In the genomic region with DNA sequence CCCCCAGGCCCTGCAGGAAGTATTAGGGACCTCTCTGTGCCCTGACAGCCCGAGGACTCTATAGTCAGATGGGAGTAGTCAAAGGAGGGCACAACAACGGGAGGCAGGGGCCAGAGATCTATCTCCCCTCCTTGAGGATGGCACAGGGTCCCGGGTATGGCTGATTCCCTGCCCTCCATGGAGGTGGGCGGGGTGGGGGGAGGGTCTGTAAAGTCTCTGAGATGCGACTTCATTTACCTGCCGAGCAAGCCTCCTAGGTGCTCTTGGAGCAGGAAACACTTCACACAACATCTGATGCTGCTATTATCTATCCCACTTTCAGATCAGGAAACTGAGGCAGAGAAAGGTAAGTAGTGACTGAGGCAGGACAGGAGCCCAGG, we compare ENCODE assay signal across 10 cellular contexts. TPM values are rescaled to one million over a fixed set of nuclear protein-coding genes. Genes with fewer than 3 reads are reported as not detected.
DNase-seq lines count a peak whose midpoint lies in the region; ATAC-seq, FAIRE-seq and TF ChIP-seq lines count a peak whose summit lies in the region.
"Had no signal": no experiment of that assay in that cellular context is flagged by ENCODE, and none has a peak within 500 bp of the region (broad histone marks: within the 10 kb centered on the region; RNA-seq: fewer than 3 reads in every experiment).

No MANE protein-coding gene starts in this region.

- no peak overlapping the region for H3K9ac ChIP-seq in H1 (replicated peaks in 1 of 4; ENCODE audit: extremely low read depth in 1 of 4, low read depth in 3 of 4, low read length in 3 of 4)

- TF ChIP-seq EP300 in H1 (IDR thresholded peaks at IDR 0.05; ENCODE audit: borderline replicate concordance in 1 of 2, low read depth in 2 of 2, low read length in 2 of 2) = no peak
- TF ChIP-seq EP300 in transverse colon (IDR thresholded peaks at IDR 0.05; ENCODE audit: low read depth) = no peak

- H3K4me2 ChIP-seq in H1 (ENCODE audit: insufficient read depth in 1 of 2, low read depth in 2 of 2, low read length in 2 of 2) = peak overlapping the region; percentile 69 to 78

- FAIRE-seq in H1 (lab: Jason Lieb, UNC) = no peak

- no peak overlapping the region for H4K5ac ChIP-seq in H1 (ENCODE audit: insufficient read length, low read depth, low read length)

- no peak overlapping the region for H2BK5ac ChIP-seq in H1 (ENCODE audit: low read depth, low read length)

- WGBS in H1 (ENCODE audit: extremely low coverage in 1 of 2, insufficient coverage in 1 of 2, insufficient read length in 1 of 2, insufficient replicate concordance in 2 of 2, low coverage in 1 of 2, low lambda C conversion rate in 2 of 2, missing lambda C conversion rate in 1 of 2), 2 experiments = 34% methylated on average over 6 of the region's 6 CpGs; no CpG with 5 or more reads in 1 of the 2 experiments
- WGBS in transverse colon (ENCODE audit: low coverage in 1 of 2), 2 donors = 57 to 69% methylated on average over 3 to 6 of the region's 6 CpGs

- H2AFZ ChIP-seq in H1 (ENCODE audit: low read length) = no peak overlapping the region

- H3K9me3 Mint-ChIP-seq in activated naive CD4-positive, alpha-beta T cell treated with anti-CD3 and anti-CD28 coated beads, Interleukin-2, amount 50 U/mL, for 24 hours = no peaks in the 10 kb centered on the region
- no peaks in the 10 kb centered on the region for H3K9me3 Mint-ChIP-seq in naive B cell
- H3K9me3 Mint-ChIP-seq in T-helper 2 cell treated with Interferon-gamma antibody and Interleukin-4, amounts not matched to agents 5 μg/mL and 100 μg/mL, for 36 hours = no peaks in the 10 kb centered on the region

- H3K36me3 ChIP-seq in H1 (ENCODE audit: control insufficient read depth in 2 of 4, insufficient read depth in 4 of 4, low read length in 3 of 4) (no peaks in the 10 kb centered on the region), transverse colon (no peaks in the 10 kb centered on the region)

- H4K91ac ChIP-seq in H1 (replicated peaks; ENCODE audit: insufficient read length, low read length) = no peak overlapping the region

- no peaks in the 10 kb centered on the region for H4K20me1 ChIP-seq in H1 (replicated peaks in 1 of 2; ENCODE audit: control insufficient read depth in 1 of 2, insufficient read depth in 2 of 2, low read length in 2 of 2)

- H3K27ac Mint-ChIP-seq in activated naive CD4-positive, alpha-beta T cell treated with anti-CD3 and anti-CD28 coated beads, Interleukin-2, amount 50 U/mL, for 24 hours = peak overlapping the region; percentile 41
- H3K27ac Mint-ChIP-seq in naive B cell = peak overlapping the region in 1 of 6 donors; percentile 8
- H3K27ac Mint-ChIP-seq in T-helper 2 cell treated with Interferon-gamma antibody and Interleukin-4, amounts not matched to agents 5 μg/mL and 100 μg/mL, for 36 hours = no peak overlapping the region

- H3K27me3 ChIP-seq in H1 (replicated peaks in 1 of 4; ENCODE audit: control insufficient read depth in 3 of 4, extremely low read depth in 1 of 4, insufficient read depth in 3 of 4, low read length in 3 of 4) (peaks cover 6 to 28% (median 16%) of the 10 kb centered on the region in 4 experiments; a peak in 6 of 7 replicates), transverse colon (no peaks in the 10 kb centered on the region)

- H2BK120ac ChIP-seq in H1 (replicated peaks; ENCODE audit: low read depth, low read length) = no peak overlapping the region

- ATAC-seq in naive B cell (ENCODE audit: low read depth in 2 of 2) (no peak), GM19035 (IDR thresholded peaks at IDR 0.05; ENCODE audit: unreplicated experiment) (no peak)

- H2BK12ac ChIP-seq in H1 (ENCODE audit: low read depth, low read length) = 0 out of 2 replicates have a peak overlapping the region, but pooled peaks have one; percentile 3

- no peak for TF ChIP-seq RAD21 in H1 (IDR thresholded peaks at IDR 0.05 in 1 of 2, conservative IDR thresholded peaks at IDR 0.05 in 1 of 2; ENCODE audit: low read depth in 2 of 2, low read length in 2 of 2)

- peaks cover 20% of the 10 kb centered on the region for H3K23me2 ChIP-seq in H1 (ENCODE audit: low read depth, low read length)

- H3K27me3 Mint-ChIP-seq in activated naive CD4-positive, alpha-beta T cell treated with anti-CD3 and anti-CD28 coated beads, Interleukin-2, amount 50 U/mL, for 24 hours = peaks cover 29% of the 10 kb centered on the region
- peaks cover 40 to 80% (median 53%) of the 10 kb centered on the region in 3 donors for H3K27me3 Mint-ChIP-seq in naive B cell
- peaks cover 78% of the 10 kb centered on the region for H3K27me3 Mint-ChIP-seq in T-helper 2 cell treated with Interferon-gamma antibody and Interleukin-4, amounts not matched to agents 5 μg/mL and 100 μg/mL, for 36 hours (ENCODE audit: low read depth)

- no peak overlapping the region for H3K23ac ChIP-seq in H1 (ENCODE audit: insufficient read length)

- no peak overlapping the region for H3K4ac ChIP-seq in H1 (replicated peaks; ENCODE audit: insufficient read length, low read depth, low read length)

- in situ Hi-C loops in transverse colon (cut with MboI; ENCODE audit: low pct_ligation_motif_present in 1 of 4, low pct_unique_long_range_greater_than_20kb in 1 of 4, low sequenced_read_pairs in 3 of 4) = no loop called here

- H3K4me1 Mint-ChIP-seq in activated naive CD4-positive, alpha-beta T cell treated with anti-CD3 and anti-CD28 coated beads, Interleukin-2, amount 50 U/mL, for 24 hours = peaks cover 22% of the 10 kb centered on the region
- H3K4me1 Mint-ChIP-seq in naive B cell = peaks cover 16 to 21% (median 19%) of the 10 kb centered on the region in 3 donors
- peaks cover 2% of the 10 kb centered on the region for H3K4me1 Mint-ChIP-seq in T-helper 2 cell treated with Interferon-gamma antibody and Interleukin-4, amounts not matched to agents 5 μg/mL and 100 μg/mL, for 36 hours (ENCODE audit: low read depth)

- POLR2A ChIA-PET in H1 (lab: Charles Lee; ENCODE audit: partially characterized antibody) = interaction anchor here (3.4 to 12.2 kb wide), 2 partner anchors 12 to 13 kb away, joined by 23 to 198 read pairs; no protein-coding TSS in a partner anchor

- TF ChIP-seq POLR2A in H1 (IDR thresholded peaks at IDR 0.05; ENCODE audit: control extremely low read depth in 1 of 2, low read depth in 2 of 2, low read length in 2 of 2) = no peak
- no peak for TF ChIP-seq POLR2A in transverse colon (IDR thresholded peaks at IDR 0.05)

- no peaks in the 10 kb centered on the region for H3K36me3 Mint-ChIP-seq in activated naive CD4-positive, alpha-beta T cell treated with anti-CD3 and anti-CD28 coated beads, Interleukin-2, amount 50 U/mL, for 24 hours
- H3K36me3 Mint-ChIP-seq in naive B cell = no peaks in the 10 kb centered on the region
- H3K36me3 Mint-ChIP-seq in T-helper 2 cell treated with Interferon-gamma antibody and Interleukin-4, amounts not matched to agents 5 μg/mL and 100 μg/mL, for 36 hours (ENCODE audit: low read depth) = no peaks in the 10 kb centered on the region

- H2AK5ac ChIP-seq in H1 (ENCODE audit: low read depth, low read length) = no peak overlapping the region

- intact Hi-C loops in transverse colon (cut with DNase I; ENCODE audit: low total_unique reads) = no loop called here

- H3K56ac ChIP-seq in H1 (replicated peaks; ENCODE audit: insufficient read length, low read depth, low read length) = no peak overlapping the region

- H3K9me3 ChIP-seq in H1 (ENCODE audit: insufficient read depth in 2 of 2, low read depth in 1 of 2, low read length in 1 of 2) = no peaks in the 10 kb centered on the region
- H3K9me3 ChIP-seq in transverse colon = no peaks in the 10 kb centered on the region

- no peak overlapping the region for H3K14ac ChIP-seq in H1 (ENCODE audit: insufficient read length)

- H3K4me1 ChIP-seq in H1 (replicated peaks in 1 of 4; ENCODE audit: control insufficient read depth in 3 of 4, insufficient read depth in 4 of 4, low read length in 3 of 4) = peaks cover 11 to 53% (median 22%) of the 10 kb centered on the region in 4 experiments
- peaks cover 29 to 47% (median 39%) of the 10 kb centered on the region in 4 donors for H3K4me1 ChIP-seq in transverse colon

- H3K79me1 ChIP-seq in H1 (ENCODE audit: low read depth, low read length) = no peaks in the 10 kb centered on the region

- TF ChIP-seq CTCF in H1 (IDR thresholded peaks at IDR 0.05; ENCODE audit: control extremely low read depth in 1 of 3, insufficient read depth in 1 of 3, low read depth in 1 of 3, low read length in 3 of 3) (no peak), transverse colon (IDR thresholded peaks at IDR 0.05) (no peak)

- H3K79me2 ChIP-seq in H1 (ENCODE audit: control insufficient read depth in 1 of 2, insufficient read depth in 2 of 2, low read length in 2 of 2) = no peaks in the 10 kb centered on the region

- DNase-seq in activated naive CD4-positive, alpha-beta T cell treated with anti-CD3 and anti-CD28 coated beads, Interleukin-2, amount 50 U/mL, for 16 hours = no peak
- DNase-seq in H1 (ENCODE audit: low read depth in 1 of 2, low spot score in 2 of 2) (no peak), naive B cell (no peak), transverse colon (no peak), middle frontal gyrus (ENCODE audit: extremely low spot score, low spot score) (no peak)
- no peak for DNase-seq in T-helper 2 cell treated with Interferon-gamma antibody and Interleukin-4, amounts not matched to agents 5 μg/mL and 100 μg/mL, for 36 hours (ENCODE audit: low spot score)
- DNase-seq: NCI-H187 had no signal

- peak overlapping the region; percentile 20 to 71 (median 31); a peak in 4 of 8 replicates for H3K4me3 ChIP-seq in H1 (ENCODE audit: extremely low read depth in 1 of 4, insufficient read depth in 2 of 4, low read depth in 3 of 4, low read length in 4 of 4)
- peak overlapping the region in 2 of 4 donors; percentile 64 to 94 for H3K4me3 ChIP-seq in transverse colon

- peak overlapping the region; percentile 52 for H3K4me3 Mint-ChIP-seq in activated naive CD4-positive, alpha-beta T cell treated with anti-CD3 and anti-CD28 coated beads, Interleukin-2, amount 50 U/mL, for 24 hours
- H3K4me3 Mint-ChIP-seq in naive B cell = peak overlapping the region in 7 of 8 donors; percentile 35 to 70 (median 54)
- no peak overlapping the region for H3K4me3 Mint-ChIP-seq in T-helper 2 cell treated with Interferon-gamma antibody and Interleukin-4, amounts not matched to agents 5 μg/mL and 100 μg/mL, for 36 hours

- H2BK20ac ChIP-seq in H1 (ENCODE audit: low read length) = no peak overlapping the region

- CTCF ChIA-PET in H1 (lab: Charles Lee; ENCODE audit: partially characterized antibody) = interaction anchor here (39.4 kb wide), 1 partner anchor 14 kb away, joined by 1347 read pairs; no protein-coding TSS in a partner anchor

- no peak overlapping the region for H3K18ac ChIP-seq in H1 (ENCODE audit: extremely low read depth, low read length)

- no peak overlapping the region for H2BK15ac ChIP-seq in H1 (ENCODE audit: low read length)

- no peak overlapping the region for H4K8ac ChIP-seq in H1 (ENCODE audit: extremely low read depth, insufficient read depth, low read length)

- no peak overlapping the region for H3K27ac ChIP-seq in H1 (ENCODE audit: low read depth, low read length)
- H3K27ac ChIP-seq in transverse colon = peak overlapping the region; percentile 97 to 99 (median 99)

RNA-seq across cellular contexts. Expression of a gene that starts 0.8 kb away (rescaled TPM):
- total RNA-seq in H1 (2021; fragmentation: NEBNext Ultra II Directional; extraction: Animal tissue kit (Norgen Biotek cat#: 25700)) = 10.1 and 11.2 TPM in 2 replicates
- 8.3 and 15.4 TPM in 2 replicates for polyA plus RNA-seq in H1 (2011; rRNA removed)
- polyA plus RNA-seq in H1 (2011; cell fraction: cytosol; rRNA removed) = 5.3 TPM
- polyA plus RNA-seq in H1 (2011; cell fraction: nucleus; rRNA removed) = 7.8 TPM
- 5.5 to 11.6 TPM (median 10.8 TPM) in 4 replicates for polyA plus RNA-seq in H1 (2012, experiment 1 of 2)
- 8.9 TPM for polyA plus RNA-seq in H1 (2012, experiment 2 of 2)
- 11.0 TPM for polyA plus RNA-seq in H1 (2013, experiment 1 of 2)
- polyA plus RNA-seq in H1 (2013, experiment 2 of 2) = 10.5 TPM
- polyA minus RNA-seq in H1 (2011; rRNA and poly(A)+ RNA removed) = 2.1 and 2.2 TPM in 2 replicates
- 4.3 TPM for polyA minus RNA-seq in H1 (2011; cell fraction: cytosol; rRNA and poly(A)+ RNA removed)
- polyA minus RNA-seq in H1 (2011; cell fraction: nucleus; rRNA and poly(A)+ RNA removed) = 5.1 TPM
- under 1 TPM in 5 of 6 donors, not detected in 1; 0.22 to 0.82 (median 0.26) TPM for polyA plus RNA-seq in naive B cell (ENCODE audit: low read depth in 6 of 6)
- 10 to 100 TPM; 27.3 to 52.9 (median 28.9) TPM for total RNA-seq in transverse colon

RNA-seq across cellular contexts. Expression of a gene that starts 20.4 kb away (rescaled TPM):
- not detected in 2 replicates for total RNA-seq in H1 (2021; fragmentation: NEBNext Ultra II Directional; extraction: Animal tissue kit (Norgen Biotek cat#: 25700))
- polyA plus RNA-seq in H1 (2011; rRNA removed) (not detected in 2 replicates), naive B cell (ENCODE audit: low read depth in 6 of 6) (1 to 10 TPM in 1 of 6 donors, under 1 TPM in 3, not detected in 2; 0.60 to 2.6 (median 0.66) TPM)
- polyA plus RNA-seq in H1 (2011; cell fraction: cytosol; rRNA removed) = not detected
- not detected for polyA plus RNA-seq in H1 (2011; cell fraction: nucleus; rRNA removed)
- polyA plus RNA-seq in H1 (2012, experiment 1 of 2) = not detected in 4 replicates
- polyA plus RNA-seq in H1 (2012, experiment 2 of 2) = not detected
- polyA plus RNA-seq in H1 (2013, experiment 1 of 2) = not detected
- polyA plus RNA-seq in H1 (2013, experiment 2 of 2) = not detected
- not detected in 2 replicates for polyA minus RNA-seq in H1 (2011; rRNA and poly(A)+ RNA removed)
- polyA minus RNA-seq in H1 (2011; cell fraction: cytosol; rRNA and poly(A)+ RNA removed) = not detected
- polyA minus RNA-seq in H1 (2011; cell fraction: nucleus; rRNA and poly(A)+ RNA removed) = not detected
- 10 to 100 TPM in 2 of 4 donors, 1 to 10 TPM in 1, not detected in 1; 1.3 to 43.4 (median 17.2) TPM for total RNA-seq in transverse colon
- total RNA-seq: lung microvascular endothelial cell had no signal

RNA-seq across cellular contexts. Expression of a gene that starts 40.3 kb away (rescaled TPM):
- 14.4 and 14.6 TPM in 2 replicates for total RNA-seq in H1 (2021; fragmentation: NEBNext Ultra II Directional; extraction: Animal tissue kit (Norgen Biotek cat#: 25700))
- polyA plus RNA-seq in H1 (2011; rRNA removed) (13.5 and 17.4 TPM in 2 replicates), naive B cell (ENCODE audit: low read depth in 6 of 6) (not detected)
- polyA plus RNA-seq in H1 (2011; cell fraction: cytosol; rRNA removed) = 11.2 TPM
- polyA plus RNA-seq in H1 (2011; cell fraction: nucleus; rRNA removed) = 23.7 TPM
- polyA plus RNA-seq in H1 (2012, experiment 1 of 2) = 7.9 to 13.1 TPM (median 11.6 TPM) in 4 replicates
- 11.4 TPM for polyA plus RNA-seq in H1 (2012, experiment 2 of 2)
- 9.2 TPM for polyA plus RNA-seq in H1 (2013, experiment 1 of 2)
- polyA plus RNA-seq in H1 (2013, experiment 2 of 2) = 9.2 TPM
- polyA minus RNA-seq in H1 (2011; rRNA and poly(A)+ RNA removed) = 6.8 and 7.5 TPM in 2 replicates
- 11.4 TPM for polyA minus RNA-seq in H1 (2011; cell fraction: cytosol; rRNA and poly(A)+ RNA removed)
- 5.0 TPM for polyA minus RNA-seq in H1 (2011; cell fraction: nucleus; rRNA and poly(A)+ RNA removed)
- 100 to 1,000 TPM in 1 of 4 donors, 10 to 100 TPM in 3; 46.3 to 166 (median 60.9) TPM for total RNA-seq in transverse colon

RNA-seq across cellular contexts. Expression of a gene that starts 49.1 kb away (rescaled TPM):
- 46.5 and 49.3 TPM in 2 replicates for total RNA-seq in H1 (2021; fragmentation: NEBNext Ultra II Directional; extraction: Animal tissue kit (Norgen Biotek cat#: 25700))
- polyA plus RNA-seq in H1 (2011; rRNA removed) (57.2 and 81.0 TPM in 2 replicates), naive B cell (ENCODE audit: low read depth in 6 of 6) (10 to 100 TPM; 15.5 to 28.9 (median 24.2) TPM)
- 58.2 TPM for polyA plus RNA-seq in H1 (2011; cell fraction: cytosol; rRNA removed)
- polyA plus RNA-seq in H1 (2011; cell fraction: nucleus; rRNA removed) = 170 TPM
- 43.4 to 56.3 TPM (median 52.3 TPM) in 4 replicates for polyA plus RNA-seq in H1 (2012, experiment 1 of 2)
- 38.5 TPM for polyA plus RNA-seq in H1 (2012, experiment 2 of 2)
- polyA plus RNA-seq in H1 (2013, experiment 1 of 2) = 31.2 TPM
- polyA plus RNA-seq in H1 (2013, experiment 2 of 2) = 28.6 TPM
- 25.7 and 39.1 TPM in 2 replicates for polyA minus RNA-seq in H1 (2011; rRNA and poly(A)+ RNA removed)
- 36.0 TPM for polyA minus RNA-seq in H1 (2011; cell fraction: cytosol; rRNA and poly(A)+ RNA removed)
- polyA minus RNA-seq in H1 (2011; cell fraction: nucleus; rRNA and poly(A)+ RNA removed) = 64.4 TPM
- 100 to 1,000 TPM in 1 of 4 donors, 10 to 100 TPM in 3; 60.1 to 142 (median 73.8) TPM for total RNA-seq in transverse colon
